ENCODE assay signal across 8 cellular contexts in genomic region chr11:65574147-65574962, GRCh38. TPM values are rescaled to one million over a fixed set of nuclear protein-coding genes. Genes with fewer than 3 reads are reported as not detected.
DNase-seq lines count a peak whose midpoint lies in the region; ATAC-seq and TF ChIP-seq lines count a peak whose summit lies in the region.

No MANE protein-coding gene starts in this region.

- DNase-seq in AG10803 (ENCODE audit: low read depth), result peak; percentile 94
- peak; percentile 98 for DNase-seq in PC-3
- DNase-seq in activated T-cell treated with anti-CD3 and anti-CD28 coated beads, Interleukin-2, amount 50 U/mL, for 24 hours, result peak; percentile 92
- peak; percentile 92 for DNase-seq in myocyte (ENCODE audit: low read depth)
- DNase-seq in stimulated activated CD8-positive, alpha-beta memory T cell treated with anti-CD3 and anti-CD28 coated beads, Interleukin-7, amount 100 ng/mL, for 24 hours (ENCODE audit: low read depth), result peak; percentile 66

- WGBS in esophagus, 2 donors, result 1 to 2% methylated on average over 58 to 75 of the region's 75 CpGs

- H3K27ac ChIP-seq in PC-3 (ENCODE audit: low read length) (peak overlapping the region; percentile 40), esophagus (ENCODE audit: low read depth in 2 of 2, low read length in 1 of 2) (peak overlapping the region; percentile 94 to 97)

- H3K9me2 ChIP-seq in PC-3 (replicated peaks; ENCODE audit: low read length), result no peaks in the 10 kb centered on the region

- intact Hi-C loops in PC-3 (cut with micrococcal nuclease), result no loop called here

- H3K79me2 ChIP-seq in PC-3 (ENCODE audit: low read length), result peaks cover 50% of the 10 kb centered on the region

- H3F3A ChIP-seq in PC-3 (ENCODE audit: low read length, unreplicated experiment), result peaks cover 4% of the 10 kb centered on the region

- H3K4me1 ChIP-seq in PC-3 (ENCODE audit: insufficient read depth, low read length) (peaks cover 57% of the 10 kb centered on the region), esophagus (ENCODE audit: control insufficient read depth in 2 of 2, insufficient read depth in 2 of 2, low read length in 1 of 2) (peaks cover 0 to 39% of the 10 kb centered on the region in 2 donors)

- peak overlapping the region; percentile 98 for H3K27ac Mint-ChIP-seq in activated T-cell treated with anti-CD3 and anti-CD28 coated beads, Interleukin-2, amount 50 U/mL, for 24 hours

- H3K36me3 ChIP-seq in PC-3 (ENCODE audit: low read depth, low read length) (no peaks in the 10 kb centered on the region), esophagus (ENCODE audit: control insufficient read depth in 2 of 2, insufficient read depth in 2 of 2, low read length in 1 of 2) (peaks cover 0 to 10% of the 10 kb centered on the region in 2 donors)

- H3K9ac ChIP-seq in PC-3 (ENCODE audit: low read length), result peak overlapping the region; percentile 20; the same call in 1 of the 2 replicates

- peak overlapping the region; percentile 93 for H3K4me2 ChIP-seq in PC-3 (ENCODE audit: low read length)

- H3K36me3 Mint-ChIP-seq in activated T-cell treated with anti-CD3 and anti-CD28 coated beads, Interleukin-2, amount 50 U/mL, for 24 hours (ENCODE audit: low read depth), result peaks cover 73% of the 10 kb centered on the region

- H3K9me3 ChIP-seq in PC-3 (ENCODE audit: low read length), result no peaks in the 10 kb centered on the region
- no peaks in the 10 kb centered on the region for H3K9me3 ChIP-seq in esophagus (ENCODE audit: control insufficient read depth in 2 of 2, insufficient read depth in 1 of 2, low read depth in 1 of 2, low read length in 1 of 2)

- CTCF ChIA-PET in PC-3 (lab: Charles Lee), result interaction anchor here (0.5 kb wide), 1 partner anchor 19 kb away, joined by 3 read pairs; no protein-coding TSS in a partner anchor

- peaks cover 59% of the 10 kb centered on the region for H3K4me1 Mint-ChIP-seq in activated T-cell treated with anti-CD3 and anti-CD28 coated beads, Interleukin-2, amount 50 U/mL, for 24 hours (ENCODE audit: low read depth)

- peak overlapping the region; percentile 83 for H3K4me3 Mint-ChIP-seq in activated T-cell treated with anti-CD3 and anti-CD28 coated beads, Interleukin-2, amount 50 U/mL, for 24 hours

- no TSS peak for BruUV-seq in PC-3 (replicated peaks; lab: Mats Ljungman, UMichigan)

- no peaks in the 10 kb centered on the region for H3K27me3 Mint-ChIP-seq in activated T-cell treated with anti-CD3 and anti-CD28 coated beads, Interleukin-2, amount 50 U/mL, for 24 hours

- TF ChIP-seq CTCF in AG10803 (conservative IDR thresholded peaks at IDR 0.05; ENCODE audit: low read length), result peak; percentile 54
- TF ChIP-seq CTCF in PC-3 (conservative IDR thresholded peaks at IDR 0.05; ENCODE audit: low read depth, low read length), result peak; percentile 84

- POLR2A ChIA-PET in PC-3 (lab: Charles Lee; ENCODE audit: unreplicated experiment), result no interaction called here

- peaks cover 5% of the 10 kb centered on the region for H4K20me1 ChIP-seq in PC-3 (ENCODE audit: low read length)

- H3K9me3 Mint-ChIP-seq in activated T-cell treated with anti-CD3 and anti-CD28 coated beads, Interleukin-2, amount 50 U/mL, for 24 hours, result no peaks in the 10 kb centered on the region

- no peak overlapping the region for H2AFZ ChIP-seq in PC-3 (ENCODE audit: low read length)

- H3K27me3 ChIP-seq in PC-3 (ENCODE audit: low read length) (no peaks in the 10 kb centered on the region), esophagus (ENCODE audit: control insufficient read depth in 1 of 2, insufficient read depth in 2 of 2, low read length in 2 of 2) (no peaks in the 10 kb centered on the region)

- H3K4me3 ChIP-seq in AG10803 (ENCODE audit: low read length) (peak overlapping the region; percentile 96), PC-3 (ENCODE audit: low read length) (peak overlapping the region; percentile 97), esophagus (ENCODE audit: low read depth in 1 of 2, low read length in 2 of 2) (peak overlapping the region; percentile 69 to 71)

- ATAC-seq in GM18907 (IDR thresholded peaks at IDR 0.05; ENCODE audit: unreplicated experiment), result peak; percentile 34
- ATAC-seq in HG03469 (IDR thresholded peaks at IDR 0.05; ENCODE audit: unreplicated experiment), result peak; percentile 13
- peak; percentile 34 for ATAC-seq in PC-3

RNA-seq across cellular contexts. Expression of gene EHBP1L1, which starts 1.5 kb away (rescaled TPM):
- total RNA-seq in PC-3 (2014; rRNA removed) (126 and 200 TPM in 2 replicates), myocyte (591 and 791 TPM in 2 replicates)
- polyA plus RNA-seq in esophagus, result 10 to 100 TPM; 54.4 to 61.6 TPM
- polyA plus RNA-seq in myocyte (2012), result 145 TPM

RNA-seq across cellular contexts. Expression of gene FAM89B, which starts 2.0 kb away (rescaled TPM):
- total RNA-seq in PC-3 (2014; rRNA removed) (76.3 and 87.7 TPM in 2 replicates), myocyte (91.7 and 116 TPM in 2 replicates)
- polyA plus RNA-seq in esophagus, result 10 to 100 TPM; 27.9 to 36.5 TPM
- polyA plus RNA-seq in myocyte (2012), result 62.1 TPM

RNA-seq across cellular contexts. Expression of gene ZNRD2, which starts 4.1 kb away (rescaled TPM):
- total RNA-seq in PC-3 (2014; rRNA removed), result 126 and 206 TPM in 2 replicates
- polyA plus RNA-seq in esophagus, result 10 to 100 TPM; 38.9 to 52.1 TPM
- 41.4 and 42.4 TPM in 2 replicates for total RNA-seq in myocyte
- 73.1 TPM for polyA plus RNA-seq in myocyte (2012)

RNA-seq across cellular contexts. Expression of gene LTBP3, which starts 16.2 kb away (rescaled TPM):
- total RNA-seq in PC-3 (2014; rRNA removed) (197 and 233 TPM in 2 replicates), myocyte (26.4 and 27.5 TPM in 2 replicates)
- 10 to 100 TPM; 32.8 to 36.4 TPM for polyA plus RNA-seq in esophagus
- 15.2 TPM for polyA plus RNA-seq in myocyte (2012)

RNA-seq across cellular contexts. Expression of gene KCNK7, which starts 21.2 kb away (rescaled TPM):
- total RNA-seq in PC-3 (2014; rRNA removed) (0.58 and 0.69 TPM in 2 replicates), myocyte (not detected in 2 replicates)
- 10 to 100 TPM; 18.4 to 19.8 TPM for polyA plus RNA-seq in esophagus
- polyA plus RNA-seq in myocyte (2012), result 1.1 TPM

Comparison
In these comparisons a context has a peak if more than half of its experiments do, and no peak if none do; other contexts are left out.
1. Peak in every context shown above with its lines: DNase-seq, ATAC-seq, H3K4me3 ChIP-seq and H3K27ac ChIP-seq.